19 cellular contexts compared by ENCODE assay signal in the genomic region with DNA sequence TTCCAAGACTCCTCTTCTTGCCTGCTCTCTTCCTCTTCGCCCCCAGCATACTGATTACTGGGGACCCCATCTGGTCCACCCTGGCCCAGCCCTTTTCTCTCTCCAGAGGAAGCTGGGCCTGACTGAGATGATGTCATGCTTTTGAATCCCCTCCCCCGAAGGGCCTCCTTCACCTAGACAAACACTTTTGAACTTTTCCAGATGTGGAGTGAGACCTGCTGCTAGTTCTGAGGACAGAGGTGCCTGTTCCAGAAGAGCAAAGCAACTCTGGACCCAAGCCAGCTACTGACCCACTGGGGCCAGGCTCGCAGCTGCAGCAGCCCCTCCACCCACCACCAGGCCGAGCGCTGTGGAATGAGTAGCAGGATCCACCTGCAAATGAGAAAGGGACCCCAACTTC. TPM values are rescaled to one million over a fixed set of nuclear protein-coding genes. Genes with fewer than 3 reads are reported as not detected.
A peak's percentile ranks its signal among the peaks of the same experiment; 100 is the strongest.
DNase-seq lines count a peak whose midpoint lies in the region; ATAC-seq and TF ChIP-seq lines count a peak whose summit lies in the region.
"Had no signal": no experiment of that assay in that cellular context is flagged by ENCODE, and none has a peak within 500 bp of the region (broad histone marks: within the 10 kb centered on the region; RNA-seq: fewer than 3 reads in every experiment).

No MANE protein-coding gene starts in this region.

- H3K9me3 ChIP-seq in left ventricle myocardium inferior (replicated peaks) (no peaks in the 10 kb centered on the region), sigmoid colon (no peaks in the 10 kb centered on the region)
- H3K9me3 ChIP-seq: BE2C had no signal

- no TSS peak for BruUV-seq in Calu3 (replicated peaks; lab: Mats Ljungman, UMichigan)

- no peaks in the 10 kb centered on the region for H3K4me1 Mint-ChIP-seq in Calu3 (ENCODE audit: low read depth, unreplicated experiment)

- no peaks in the 10 kb centered on the region for H3K27me3 ChIP-seq in left ventricle myocardium inferior (ENCODE audit: low read depth)
- no peaks in the 10 kb centered on the region for H3K27me3 ChIP-seq in sigmoid colon
- H3K27me3 ChIP-seq: BE2C had no signal

- no peaks in the 10 kb centered on the region for H3K27me3 Mint-ChIP-seq in Calu3 (ENCODE audit: unreplicated experiment)

- DNase-seq in Right ventricle myocardium inferior (ENCODE audit: missing footprints) = no peak
- no peak for DNase-seq in cardiac septum (ENCODE audit: low spot score)
- no peak for DNase-seq in left ventricle myocardium inferior
- DNase-seq in sigmoid colon = no peak
- no peak for DNase-seq in Calu3
- DNase-seq in caudate nucleus (lab: John Stamatoyannopoulos, UW) = no peak
- no peak for DNase-seq in HUDEP-2 (lab: John Stamatoyannopoulos, UW; ENCODE audit: unreplicated experiment in 76 of 76)
- no peak for DNase-seq in glomerular visceral epithelial cell (ENCODE audit: extremely low spot score)
- DNase-seq: 8988T; BE2C; CD4-positive, alpha-beta T cell; KG1; NCI-H1048; NCI-H146; NCI-H2081 treated with DMSO at 0.1 percent for 48 hours; NCI-H510A treated with DMSO at 0.1 percent for 48 hours had no signal

- H3K4me3 Mint-ChIP-seq in Calu3 (ENCODE audit: low read depth, unreplicated experiment) = no peak overlapping the region
- H3K4me3 Mint-ChIP-seq: CD4-positive, alpha-beta T cell had no signal

- no peak for TF ChIP-seq CTCF in left ventricle myocardium inferior (IDR thresholded peaks at IDR 0.05; ENCODE audit: borderline replicate concordance)
- TF ChIP-seq CTCF in sigmoid colon (IDR thresholded peaks at IDR 0.05) = no peak
- no peak for TF ChIP-seq CTCF in Calu3 (IDR thresholded peaks at IDR 0.05; ENCODE audit: unreplicated experiment)

- intact Hi-C loops in Right ventricle myocardium inferior (cut with DNase I) = no loop called here
- intact Hi-C loops in cardiac septum (cut with DNase I) = no loop called here
- intact Hi-C loops in left ventricle myocardium inferior (cut with micrococcal nuclease) = no loop called here
- intact Hi-C loops in sigmoid colon (cut with DNase I) = no loop called here
- intact Hi-C loops in Calu3 (cut with micrococcal nuclease; ENCODE audit: unreplicated experiment) = no loop called here

- no peak for TF ChIP-seq POLR2A in sigmoid colon (IDR thresholded peaks at IDR 0.05)

- no peak for TF ChIP-seq EP300 in sigmoid colon (IDR thresholded peaks at IDR 0.05)

- WGBS in sigmoid colon, 2 donors = 72 to 87% methylated on average over 5 of the region's 5 CpGs

- peak; percentile 23 for ATAC-seq in Right ventricle myocardium inferior
- ATAC-seq: HCT116 had no signal

- no peak overlapping the region for H3K27ac Mint-ChIP-seq in Calu3 (ENCODE audit: unreplicated experiment)
- H3K27ac Mint-ChIP-seq: CD4-positive, alpha-beta T cell had no signal

- CTCF ChIA-PET in Calu3 (lab: Charles Lee) = interaction anchor here (0.6 kb wide), 1 partner anchor 119 kb away, joined by 3 read pairs; no protein-coding TSS in a partner anchor

- peaks cover 8% of the 10 kb centered on the region for H3K36me3 ChIP-seq in left ventricle myocardium inferior
- H3K36me3 ChIP-seq in sigmoid colon = no peaks in the 10 kb centered on the region
- H3K36me3 ChIP-seq: BE2C had no signal

- H3K4me3 ChIP-seq in left ventricle myocardium inferior = peak overlapping the region; percentile 27
- no peak overlapping the region for H3K4me3 ChIP-seq in sigmoid colon
- H3K4me3 ChIP-seq: SK-N-MC had no signal

- no peaks in the 10 kb centered on the region for H3K9me3 Mint-ChIP-seq in Calu3 (ENCODE audit: low read depth, unreplicated experiment)
- H3K9me3 Mint-ChIP-seq: CD4-positive, alpha-beta T cell had no signal

- H3K36me3 Mint-ChIP-seq in Calu3 (ENCODE audit: insufficient read depth, unreplicated experiment) = no peaks in the 10 kb centered on the region

- H3K27ac ChIP-seq in left ventricle myocardium inferior (replicated peaks) (peak overlapping the region; percentile 95), sigmoid colon (peak overlapping the region in 3 of 4 donors; percentile 43 to 44 (median 43)), caudate nucleus (ENCODE audit: low read depth, low read length) (no peak overlapping the region)
- H3K27ac ChIP-seq: SK-N-MC had no signal

- peaks cover 99% of the 10 kb centered on the region for H3K4me1 ChIP-seq in left ventricle myocardium inferior
- H3K4me1 ChIP-seq in sigmoid colon = peaks cover 0 to 15% (median 12%) of the 10 kb centered on the region in 4 donors
- H3K4me1 ChIP-seq: BE2C had no signal

RNA-seq across cellular contexts. Expression of a gene that starts 8.4 kb away (rescaled TPM):
- total RNA-seq in Right ventricle myocardium inferior (84.8 TPM), cardiac septum (49.9 TPM), left ventricle myocardium inferior (69.6 TPM), sigmoid colon (10 to 100 TPM; 15.9 to 58.7 (median 32.1) TPM), Calu3 (2022) (0.24 and 0.34 TPM in 2 replicates)
- 10 to 100 TPM in 1 of 3 donors, 1 to 10 TPM in 2; 1.8 to 10.2 (median 8.4) TPM for polyA plus RNA-seq in sigmoid colon
- total RNA-seq: CD4-positive, alpha-beta T cell; MCF 10A had no signal

Comparison
In these comparisons a context has a peak if more than half of its experiments do, and no peak if none do; other contexts are left out.
1. RNA of a gene that starts 8.4 kb away (total RNA-seq): 84.8 TPM in Right ventricle myocardium inferior (single experiment), 69.6 TPM in left ventricle myocardium inferior (single experiment), 49.9 TPM in cardiac septum (single experiment) and 15.9 to 58.7 TPM in sigmoid colon; 0.24 to 0.34 TPM in Calu3; every median in the first group is over 10 times any median in the second.